26 cellular contexts compared by ENCODE assay signal in genomic region chr2:5950736-5951135, GRCh38.
"Had no signal": no experiment of that assay in that cellular context is flagged by ENCODE, and none has a peak within 500 bp of the region (broad histone marks: within the 10 kb centered on the region; RNA-seq: fewer than 3 reads in every experiment).

No MANE protein-coding gene starts in this region.

- H3K27ac ChIP-seq: colonic mucosa, coronary artery, epithelial cell of prostate, esophagus squamous epithelium, foreskin keratinocyte, gastrocnemius medialis, gastroesophageal sphincter, heart left ventricle had no signal

- H3K9me3 ChIP-seq: colonic mucosa, gastrocnemius medialis, gastroesophageal sphincter, heart left ventricle had no signal

- H3K4me3 Mint-ChIP-seq: dendritic cell treated with granulocyte-macrophage colony-stimulating factor and Interleukin-4, amounts not matched to agents 40 ng/mL and 50 ng/mL, for 4 days; effector memory CD8-positive, alpha-beta T cell; endodermal cell had no signal

- H3K4me1 ChIP-seq: colonic mucosa, esophagus squamous epithelium, foreskin keratinocyte, gastrocnemius medialis, gastroesophageal sphincter had no signal

- H3K27ac Mint-ChIP-seq: dendritic cell treated with granulocyte-macrophage colony-stimulating factor and Interleukin-4, amounts not matched to agents 40 ng/mL and 50 ng/mL, for 4 days; effector memory CD8-positive, alpha-beta T cell; endodermal cell had no signal

- H3K27me3 Mint-ChIP-seq: dendritic cell treated with granulocyte-macrophage colony-stimulating factor and Interleukin-4, amounts not matched to agents 40 ng/mL and 50 ng/mL, for 4 days; effector memory CD8-positive, alpha-beta T cell had no signal

- H3K9me3 Mint-ChIP-seq: endodermal cell had no signal

- ATAC-seq: effector memory CD8-positive, alpha-beta T cell; esophagus mucosa; foreskin keratinocyte; gastrocnemius medialis; gastroesophageal sphincter had no signal

- H3K4me3 ChIP-seq: colonic mucosa, coronary artery, dorsolateral prefrontal cortex, esophagus squamous epithelium, gastrocnemius medialis, gastroesophageal sphincter, heart left ventricle had no signal

- H3K27me3 ChIP-seq: colonic mucosa, esophagus squamous epithelium, foreskin keratinocyte, gastrocnemius medialis, gastroesophageal sphincter, heart left ventricle had no signal

- DNase-seq: colonic mucosa; cortex of kidney; dermis blood vessel endothelial cell; dorsolateral prefrontal cortex; effector CD4-positive, alpha-beta T cell; effector CD8-positive, alpha-beta T cell; effector memory CD4-positive, alpha-beta T cell; effector memory CD8-positive, alpha-beta T cell; endodermal cell; erythroblast; esophagus squamous epithelium; foreskin fibroblast; foreskin keratinocyte; foreskin melanocyte; gastrocnemius medialis; glutamatergic neuron; heart left ventricle had no signal

- FAIRE-seq: colon, endometrium, endothelial cell of umbilical vein, frontal cortex had no signal

- H3K36me3 ChIP-seq: colonic mucosa, esophagus squamous epithelium, gastrocnemius medialis, gastroesophageal sphincter, heart left ventricle had no signal
